Comparison of ENCODE assay signal across 8 cellular contexts in genomic region chr12:27015730-27016076, GRCh38. TPM values are rescaled to one million over a fixed set of nuclear protein-coding genes. Genes with fewer than 3 reads are reported as not detected.
A peak's percentile ranks its signal among the peaks of the same experiment; 100 is the strongest.
DNase-seq lines count a peak whose midpoint lies in the region; ATAC-seq, FAIRE-seq and TF ChIP-seq lines count a peak whose summit lies in the region.

No MANE protein-coding gene starts in this region.

- H3K79me2 ChIP-seq in DOHH2 (ENCODE audit: control insufficient read depth, low read length) (peaks cover 29% of the 10 kb centered on the region), Karpas-422 (ENCODE audit: low read length) (peaks cover 28% of the 10 kb centered on the region), SU-DHL-6 (ENCODE audit: insufficient read depth, low read length) (peaks cover 12% of the 10 kb centered on the region; the same call in 1 of the 2 replicates)

- peak overlapping the region; percentile 100 for H2AFZ ChIP-seq in Karpas-422 (ENCODE audit: low read length)
- H2AFZ ChIP-seq in SU-DHL-6 (ENCODE audit: low read depth, low read length, severe bottlenecking): peak overlapping the region; percentile 98

- WGBS in stomach, 5 donors: 1 to 14% (median 4%) methylated on average over 2 of the region's 2 CpGs

- no peaks in the 10 kb centered on the region for H4K20me1 ChIP-seq in DOHH2 (ENCODE audit: control insufficient read depth, insufficient read depth, low read depth, low read length)
- H4K20me1 ChIP-seq in Karpas-422 (ENCODE audit: insufficient read depth, low read depth, low read length): no peaks in the 10 kb centered on the region
- H4K20me1 ChIP-seq in SU-DHL-6 (ENCODE audit: low read depth, low read length): no peaks in the 10 kb centered on the region

- H3K27ac ChIP-seq in DOHH2 (ENCODE audit: low read depth, low read length): no peak overlapping the region
- H3K27ac ChIP-seq in Karpas-422 (ENCODE audit: low read length): no peak overlapping the region
- H3K27ac ChIP-seq in SU-DHL-6 (ENCODE audit: low read depth, low read length): no peak overlapping the region
- peak overlapping the region in 4 of 5 donors; percentile 90 to 96 (median 94) for H3K27ac ChIP-seq in stomach

- H3K9me2 ChIP-seq in DOHH2 (replicated peaks; ENCODE audit: control insufficient read depth, low read length) (no peaks in the 10 kb centered on the region), Karpas-422 (replicated peaks; ENCODE audit: insufficient read depth, low read length) (no peaks in the 10 kb centered on the region), SU-DHL-6 (replicated peaks; ENCODE audit: insufficient read depth, low read length) (no peaks in the 10 kb centered on the region)

- no peak for TF ChIP-seq EP300 in stomach (IDR thresholded peaks at IDR 0.05)

- H3K4me3 ChIP-seq in DOHH2 (ENCODE audit: low read length) (no peak overlapping the region), Karpas-422 (ENCODE audit: low read length) (no peak overlapping the region), SU-DHL-6 (ENCODE audit: insufficient read depth, low read length, poor library complexity, severe bottlenecking) (no peak overlapping the region), fibroblast of pulmonary artery (replicated peaks; ENCODE audit: low read depth, low read length) (no peak overlapping the region), stomach (no peak overlapping the region)

- no peak for FAIRE-seq in frontal cortex (lab: Jason Lieb, UNC)

- H3K9me3 ChIP-seq in DOHH2 (ENCODE audit: control insufficient read depth, insufficient read depth, low read length) (no peaks in the 10 kb centered on the region), Karpas-422 (ENCODE audit: low read length) (no peaks in the 10 kb centered on the region), SU-DHL-6 (ENCODE audit: insufficient read depth, low read length) (no peaks in the 10 kb centered on the region), stomach (no peaks in the 10 kb centered on the region)

- H3K9ac ChIP-seq in Karpas-422 (ENCODE audit: low read length): no peak overlapping the region
- H3K9ac ChIP-seq in SU-DHL-6 (ENCODE audit: low read length): peak overlapping the region; percentile 76; the same call in 1 of the 2 replicates

- H3K27me3 ChIP-seq in DOHH2 (ENCODE audit: control insufficient read depth, low read length) (no peaks in the 10 kb centered on the region), Karpas-422 (ENCODE audit: low read length) (no peaks in the 10 kb centered on the region), SU-DHL-6 (ENCODE audit: low read length) (no peaks in the 10 kb centered on the region), stomach (no peaks in the 10 kb centered on the region)

- H3F3A ChIP-seq in DOHH2 (ENCODE audit: control insufficient read depth, insufficient read depth) (peaks cover 3% of the 10 kb centered on the region; the same call in 1 of the 2 replicates), SU-DHL-6 (ENCODE audit: insufficient read depth) (peaks cover 6% of the 10 kb centered on the region; the same call in 1 of the 2 replicates)

- TF ChIP-seq CTCF in DOHH2 (IDR thresholded peaks at IDR 0.05; ENCODE audit: low read depth, low read length, poor library complexity, severe bottlenecking) (peak; percentile 40), SU-DHL-6 (IDR thresholded peaks at IDR 0.05; ENCODE audit: insufficient read depth, low read length, poor library complexity, severe bottlenecking) (peak; percentile 29), fibroblast of pulmonary artery (IDR thresholded peaks at IDR 0.05; ENCODE audit: low read length, missing control alignments) (peak; percentile 47), stomach (IDR thresholded peaks at IDR 0.05) (peak in 3 of 7 experiments; percentile 30 to 52 (median 39))

- DNase-seq in Karpas-422 (peak; percentile 84), fibroblast of pulmonary artery (ENCODE audit: low read depth) (peak; percentile 69), stomach (no peak), frontal cortex (ENCODE audit: low spot score in 2 of 2) (no peak)

- H3K4me2 ChIP-seq in DOHH2 (ENCODE audit: low read length) (peak overlapping the region; percentile 22; the same call in 1 of the 2 replicates), Karpas-422 (ENCODE audit: low read depth, low read length, poor library complexity, severe bottlenecking) (peak overlapping the region; percentile 96), SU-DHL-6 (ENCODE audit: low read depth, low read length, poor library complexity, severe bottlenecking) (no peak overlapping the region)

- TF ChIP-seq POLR2A in stomach (IDR thresholded peaks at IDR 0.05): no peak

- H3K36me3 ChIP-seq in DOHH2 (ENCODE audit: control insufficient read depth, low read length) (no peaks in the 10 kb centered on the region), Karpas-422 (ENCODE audit: insufficient read depth, low read length) (0 out of 2 replicates have a peak, but pooled peaks cover 3% of the 10 kb centered on the region), SU-DHL-6 (ENCODE audit: low read length) (no peaks in the 10 kb centered on the region), stomach (no peaks in the 10 kb centered on the region)

- ATAC-seq in HG03159 (IDR thresholded peaks at IDR 0.05; ENCODE audit: unreplicated experiment): no peak
- no peak for ATAC-seq in activated CD4-positive, CD25-positive, alpha-beta regulatory T cell treated with anti-CD3 and anti-CD28 coated beads, Interleukin-2, amount 50 U/mL, for 24 hours

- intact Hi-C loops in stomach (cut with DNase I; ENCODE audit: low total_unique reads): no loop called here

- H3K4me1 ChIP-seq in DOHH2 (ENCODE audit: control insufficient read depth, low read length) (peaks cover 36% of the 10 kb centered on the region), Karpas-422 (ENCODE audit: low read length) (peaks cover 41% of the 10 kb centered on the region), stomach (peaks cover 22 to 53% (median 40%) of the 10 kb centered on the region in 4 donors)

RNA-seq across cellular contexts. Expression of gene TM7SF3, which starts 1.5 kb away (rescaled TPM):
- total RNA-seq in Karpas-422 (2014; rRNA removed; shearing (Covaris generic); ENCODE audit: low replicate concordance): 47.7 and 59.0 TPM in 2 replicates
- total RNA-seq in stomach (100 to 1,000 TPM in 4 of 5 donors, 10 to 100 TPM in 1; 49.4 to 148 (median 107) TPM), frontal cortex (90.1 TPM)
- polyA plus RNA-seq in stomach: 10 to 100 TPM; 13.5 to 24.2 (median 22.9) TPM

RNA-seq across cellular contexts. Expression of gene MED21, which starts 6.7 kb away (rescaled TPM):
- 7.5 and 45.1 TPM in 2 replicates for total RNA-seq in Karpas-422 (2014; rRNA removed; shearing (Covaris generic); ENCODE audit: low replicate concordance)
- total RNA-seq in stomach (10 to 100 TPM in 4 of 5 donors, 1 to 10 TPM in 1; 2.9 to 99.1 (median 41.1) TPM), frontal cortex (130 TPM)
- polyA plus RNA-seq in stomach: 10 to 100 TPM; 27.7 to 41.9 (median 29.9) TPM

Comparison
In these comparisons a context has a peak if more than half of its experiments do, and no peak if none do; other contexts are left out.
1. H3K27ac ChIP-seq: peak in stomach (4 of 5); none in DOHH2 (single experiment), Karpas-422 (single experiment) and SU-DHL-6 (single experiment).
2. DNase-seq: peak in Karpas-422 (single experiment) and fibroblast of pulmonary artery (single experiment); none in stomach (single experiment) and frontal cortex (0 of 2).